ENCODE assay signal across 14 cellular contexts in genomic region chr9:9412241-9412640, GRCh38.
"Had no signal": no experiment of that assay in that cellular context is flagged by ENCODE, and none has a peak within 500 bp of the region (broad histone marks: within the 10 kb centered on the region; RNA-seq: fewer than 3 reads in every experiment).

No MANE protein-coding gene starts in this region.

- DNase-seq: activated CD4-positive, alpha-beta T cell treated with anti-CD3 and anti-CD28 coated beads for 4 hours; activated CD8-positive, alpha-beta memory T cell treated with anti-CD3 and anti-CD28 coated beads, Interleukin-2, amount 50 U/mL, for 48 hours; activated CD8-positive, alpha-beta T cell treated with anti-CD3 and anti-CD28 coated beads for 36 hours; activated naive CD8-positive, alpha-beta T cell treated with anti-CD3 and anti-CD28 coated beads, Interleukin-2, amount 10 ng/mL, durations not matched to agents 7 days and 5 days; anterior cingulate cortex; dorsolateral prefrontal cortex; left ventricle myocardium superior; sigmoid colon; stimulated activated CD4-positive, alpha-beta T cell treated with anti-CD3 and anti-CD28 coated beads, Interleukin-2, amount 100 ng/mL, for 24 hours; stimulated activated naive CD4-positive, alpha-beta T cell; substantia nigra; transverse colon had no signal

- H3K27ac ChIP-seq: breast epithelium, dorsolateral prefrontal cortex, sigmoid colon, transverse colon, VCaP had no signal

- H3K27me3 ChIP-seq: breast epithelium, dorsolateral prefrontal cortex, sigmoid colon, transverse colon had no signal

- H3K36me3 ChIP-seq: breast epithelium, sigmoid colon, transverse colon had no signal

- H3K4me3 ChIP-seq: breast epithelium, dorsolateral prefrontal cortex, sigmoid colon, transverse colon had no signal

- H3K9me3 ChIP-seq: breast epithelium, sigmoid colon, transverse colon had no signal
